8 cellular contexts compared by ENCODE assay signal in the genomic region with DNA sequence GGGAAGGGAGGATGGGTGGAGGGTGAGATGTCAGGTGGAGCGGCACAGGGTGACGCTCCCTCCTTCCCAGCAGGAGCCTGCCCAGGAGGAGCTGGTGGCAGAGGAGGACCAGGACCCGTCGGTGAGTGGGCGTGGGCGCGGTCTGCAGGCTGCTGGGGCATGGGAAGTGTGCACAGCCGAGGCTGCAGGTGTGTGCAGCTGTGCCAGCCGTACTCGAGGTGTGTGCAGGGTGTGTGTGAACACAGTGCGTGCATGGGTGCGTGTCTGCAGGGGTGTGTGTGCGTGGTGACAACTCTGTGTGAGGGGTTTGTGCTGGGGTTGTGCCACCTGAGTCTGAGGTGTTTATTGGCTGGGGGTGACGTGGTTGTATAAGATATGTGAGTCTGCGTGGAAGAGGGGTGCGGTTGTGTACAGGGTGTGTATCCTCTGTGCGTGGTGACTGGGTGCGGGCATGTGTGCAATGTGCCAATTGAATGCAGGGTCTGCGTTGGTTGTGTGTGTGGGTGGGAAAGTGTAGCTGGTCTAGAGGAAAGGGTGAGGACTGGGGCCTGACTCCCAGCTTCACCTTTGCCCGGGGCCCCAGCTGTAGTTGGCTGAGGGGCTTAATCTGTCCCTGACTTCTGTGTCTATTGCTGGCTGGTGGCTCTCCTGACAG. TPM values are rescaled to one million over a fixed set of nuclear protein-coding genes. Genes with fewer than 3 reads are reported as not detected.
DNase-seq lines count a peak whose midpoint lies in the region; ATAC-seq and TF ChIP-seq lines count a peak whose summit lies in the region.

No MANE protein-coding gene starts in this region.

- H3K27ac Mint-ChIP-seq in naive thymus-derived CD8-positive, alpha-beta T cell = peak overlapping the region; percentile 66 to 96 (median 92)

- peak; percentile 1 for DNase-seq in COLO668 (lab: John Stamatoyannopoulos, UW; ENCODE audit: unreplicated experiment)
- peak; percentile 63 for DNase-seq in activated CD4-positive, alpha-beta T cell treated with anti-CD3 and anti-CD28 coated beads for 48 hours
- peak in 9 of 10 donors; percentile 22 to 73 (median 44) for DNase-seq in naive thymus-derived CD8-positive, alpha-beta T cell
- DNase-seq in upper lobe of right lung = peak; percentile 80
- no peak for DNase-seq in inferior parietal cortex (ENCODE audit: extremely low spot score)
- DNase-seq in glomerular visceral epithelial cell (ENCODE audit: extremely low spot score) = no peak
- no peak for DNase-seq in HCEC 1CT

- H3K4me1 ChIP-seq in endocrine pancreas (ENCODE audit: control insufficient read depth, insufficient read depth, low read length) (no peaks in the 10 kb centered on the region), upper lobe of right lung (peaks cover 29% of the 10 kb centered on the region)

- H3K36me3 ChIP-seq in endocrine pancreas (ENCODE audit: control insufficient read depth, insufficient read depth, low read length) (no peaks in the 10 kb centered on the region), upper lobe of right lung (no peaks in the 10 kb centered on the region)

- H3K4me3 Mint-ChIP-seq in naive thymus-derived CD8-positive, alpha-beta T cell = peak overlapping the region; percentile 72 to 92 (median 84)

- intact Hi-C loops in upper lobe of right lung (cut with DNase I) = no loop called here

- H3K27me3 Mint-ChIP-seq in naive thymus-derived CD8-positive, alpha-beta T cell = no peaks in the 10 kb centered on the region

- H3K27me3 ChIP-seq in endocrine pancreas (ENCODE audit: control insufficient read depth, insufficient read depth, low read length) = no peaks in the 10 kb centered on the region
- H3K27me3 ChIP-seq in upper lobe of right lung = no peaks in the 10 kb centered on the region

- no peaks in the 10 kb centered on the region for H3K9me3 ChIP-seq in endocrine pancreas (ENCODE audit: control insufficient read depth, low read length)
- H3K9me3 ChIP-seq in upper lobe of right lung = no peaks in the 10 kb centered on the region

- peak overlapping the region; percentile 92 for H3K27ac ChIP-seq in upper lobe of right lung

- peaks cover 0 to 8% (median 0%) of the 10 kb centered on the region in 3 donors for H3K36me3 Mint-ChIP-seq in naive thymus-derived CD8-positive, alpha-beta T cell

- TF ChIP-seq CTCF in upper lobe of right lung (IDR thresholded peaks at IDR 0.05) = no peak

- peaks cover 30 to 60% (median 58%) of the 10 kb centered on the region in 4 donors for H3K4me1 Mint-ChIP-seq in naive thymus-derived CD8-positive, alpha-beta T cell

- ATAC-seq in naive thymus-derived CD8-positive, alpha-beta T cell = peak; percentile 52 to 63
- peak; percentile 77 for ATAC-seq in upper lobe of right lung

- peak overlapping the region; percentile 68 for H3K9ac ChIP-seq in endocrine pancreas (ENCODE audit: control insufficient read depth, insufficient read depth, low read length)

- POLR2A ChIA-PET in naive thymus-derived CD8-positive, alpha-beta T cell (lab: Charles Lee) = interaction anchor here (0.6 to 2.9 kb wide), 20 partner anchors 8 to 698 kb away, joined by 3 to 21 read pairs (median 4); partner anchors contain the start of genes CTC1, POLR2A, SENP3 and TNFSF13

- no peaks in the 10 kb centered on the region for H3K9me3 Mint-ChIP-seq in naive thymus-derived CD8-positive, alpha-beta T cell

- H3K4me3 ChIP-seq in endocrine pancreas (ENCODE audit: control insufficient read depth, insufficient read depth, low read length) (no peak overlapping the region), upper lobe of right lung (peak overlapping the region; percentile 81)

RNA-seq across cellular contexts. Expression of gene TNFSF12, which starts 0.7 kb away (rescaled TPM):
- 10 to 100 TPM; 25.7 to 26.6 TPM for total RNA-seq in naive thymus-derived CD8-positive, alpha-beta T cell
- polyA plus RNA-seq in naive thymus-derived CD8-positive, alpha-beta T cell = 10 to 100 TPM; 19.3 to 28.6 (median 25.8) TPM
- total RNA-seq in upper lobe of right lung = 75.7 TPM

RNA-seq across cellular contexts. Expression of gene TNFSF13, which starts 9.0 kb away (rescaled TPM):
- 1 to 10 TPM; 2.9 to 3.0 TPM for total RNA-seq in naive thymus-derived CD8-positive, alpha-beta T cell
- 1 to 10 TPM; 1.2 to 3.7 (median 2.1) TPM for polyA plus RNA-seq in naive thymus-derived CD8-positive, alpha-beta T cell
- total RNA-seq in upper lobe of right lung = 101 TPM

RNA-seq across cellular contexts. Expression of gene SENP3, which starts 12.2 kb away (rescaled TPM):
- total RNA-seq in naive thymus-derived CD8-positive, alpha-beta T cell = 10 to 100 TPM; 48.0 to 56.8 TPM
- polyA plus RNA-seq in naive thymus-derived CD8-positive, alpha-beta T cell = 10 to 100 TPM; 13.8 to 14.1 (median 14.0) TPM
- 57.6 TPM for total RNA-seq in upper lobe of right lung

RNA-seq across cellular contexts. Expression of gene CD68, which starts 29.9 kb away (rescaled TPM):
- 1 to 10 TPM; 4.4 to 4.6 TPM for total RNA-seq in naive thymus-derived CD8-positive, alpha-beta T cell
- under 1 TPM; 0.15 to 0.59 (median 0.31) TPM for polyA plus RNA-seq in naive thymus-derived CD8-positive, alpha-beta T cell
- 398 TPM for total RNA-seq in upper lobe of right lung

RNA-seq across cellular contexts. Expression of gene MPDU1, which starts 34.1 kb away (rescaled TPM):
- 10 to 100 TPM; 25.6 to 31.8 TPM for total RNA-seq in naive thymus-derived CD8-positive, alpha-beta T cell
- polyA plus RNA-seq in naive thymus-derived CD8-positive, alpha-beta T cell = 10 to 100 TPM; 33.9 to 48.9 (median 41.3) TPM
- 58.2 TPM for total RNA-seq in upper lobe of right lung

Comparison
In these comparisons a context has a peak if more than half of its experiments do, and no peak if none do; other contexts are left out.
1. DNase-seq: peak in COLO668 (single experiment), activated CD4-positive, alpha-beta T cell treated with anti-CD3 and anti-CD28 coated beads for 48 hours (single experiment), naive thymus-derived CD8-positive, alpha-beta T cell (9 of 10) and upper lobe of right lung (single experiment); none in inferior parietal cortex (single experiment), glomerular visceral epithelial cell (single experiment) and HCEC 1CT (single experiment).
2. RNA of gene TNFSF13, which starts 9.0 kb away (total RNA-seq): 101 TPM in upper lobe of right lung (single experiment); 2.9 to 3.0 TPM in naive thymus-derived CD8-positive, alpha-beta T cell; every median in the first group is over 10 times any median in the second.